27 cellular contexts compared by ENCODE assay signal in genomic region chr16:89552329-89552728, GRCh38. TPM values are rescaled to one million over a fixed set of nuclear protein-coding genes. Genes with fewer than 3 reads are reported as not detected.
DNase-seq lines count a peak whose midpoint lies in the region; ATAC-seq, FAIRE-seq and TF ChIP-seq lines count a peak whose summit lies in the region.
"Had no signal": no experiment of that assay in that cellular context is flagged by ENCODE, and none has a peak within 500 bp of the region (broad histone marks: within the 10 kb centered on the region; RNA-seq: fewer than 3 reads in every experiment).

No MANE protein-coding gene starts in this region.

- H2AFZ ChIP-seq in HepG2 (ENCODE audit: low read length): no peak overlapping the region
- H2AFZ ChIP-seq: GM23338 had no signal

- H3K4me1 Mint-ChIP-seq in endodermal cell (no peaks in the 10 kb centered on the region), neural crest cell (peaks cover 15% of the 10 kb centered on the region)
- H3K4me1 Mint-ChIP-seq in stimulated activated effector memory CD8-positive, alpha-beta T cell treated with anti-CD3 and anti-CD28 coated beads, Interleukin-12 subunit alpha, Interleukin-12 subunit beta, amount 100 ng/mL, for 72 hours: peaks cover 10% of the 10 kb centered on the region

- no peaks in the 10 kb centered on the region for H3K9me3 ChIP-seq in HepG2 (ENCODE audit: low read length)
- no peaks in the 10 kb centered on the region for H3K9me3 ChIP-seq in right lobe of liver
- no peaks in the 10 kb centered on the region for H3K9me3 ChIP-seq in endodermal cell (ENCODE audit: control insufficient read depth, low read length)
- no peaks in the 10 kb centered on the region for H3K9me3 ChIP-seq in colonic mucosa
- H3K9me3 ChIP-seq: BLaER1, Caco-2, HAP-1 had no signal

- H3K9ac ChIP-seq in HepG2 (ENCODE audit: insufficient read depth, low read depth, low read length): no peak overlapping the region
- no peak overlapping the region for H3K9ac ChIP-seq in endodermal cell (ENCODE audit: extremely low read depth, low read length, poor library complexity, severe bottlenecking)
- H3K9ac ChIP-seq in colonic mucosa (ENCODE audit: low read depth in 2 of 2, low read length in 2 of 2): no peak overlapping the region

- TF ChIP-seq EP300 in HepG2 (IDR thresholded peaks at IDR 0.05; ENCODE audit: low read depth in 2 of 2, low read length in 2 of 2): no peak
- TF ChIP-seq EP300 in HepG2 (CRISPR knock-in tag; IDR thresholded peaks at IDR 0.05; ENCODE audit: borderline replicate concordance): no peak

- POLR2A ChIA-PET in HepG2 (lab: Yijun Ruan, JAX): no interaction called here

- H3K36me3 ChIP-seq in HepG2 (replicated peaks in 1 of 2; ENCODE audit: control insufficient read depth in 1 of 2, insufficient read depth in 2 of 2, low read length in 2 of 2) (peaks cover 42 to 80% of the 10 kb centered on the region in 2 experiments), right lobe of liver (peaks cover 0 to 49% (median 3%) of the 10 kb centered on the region in 4 donors), endodermal cell (ENCODE audit: control insufficient read depth, insufficient read depth, low read length) (peaks cover 68% of the 10 kb centered on the region), colonic mucosa (peaks cover 16% of the 10 kb centered on the region)

- in situ Hi-C loops in HepG2 (cut with HindIII; ENCODE audit: extremely low pct_ligation_motif_present, low pct_unique_long_range_greater_than_20kb): no loop called here

- no peak overlapping the region for H3K27ac ChIP-seq in HepG2 (ENCODE audit: extremely low read length, insufficient read depth, low read length)
- no peak overlapping the region for H3K27ac ChIP-seq in right lobe of liver
- H3K27ac ChIP-seq in endodermal cell (ENCODE audit: low read depth, low read length): no peak overlapping the region
- H3K27ac ChIP-seq in colonic mucosa: no peak overlapping the region
- H3K27ac ChIP-seq: 22Rv1, BLaER1, C4-2B had no signal

- H3K27me3 ChIP-seq in HepG2 (ENCODE audit: control insufficient read depth in 1 of 2, insufficient read depth in 2 of 2, low read length in 2 of 2): no peaks in the 10 kb centered on the region
- no peaks in the 10 kb centered on the region for H3K27me3 ChIP-seq in right lobe of liver
- no peaks in the 10 kb centered on the region for H3K27me3 ChIP-seq in endodermal cell (ENCODE audit: control insufficient read depth, insufficient read depth, low read length, poor library complexity, severe bottlenecking)
- no peaks in the 10 kb centered on the region for H3K27me3 ChIP-seq in colonic mucosa
- H3K27me3 ChIP-seq: BLaER1 had no signal

- TF ChIP-seq CTCF in HepG2 (CRISPR knock-in tag; IDR thresholded peaks at IDR 0.05) (no peak), right lobe of liver (IDR thresholded peaks at IDR 0.05) (no peak), endodermal cell (conservative IDR thresholded peaks at IDR 0.05) (no peak), neural crest cell (conservative IDR thresholded peaks at IDR 0.05) (no peak), colonic mucosa (IDR thresholded peaks at IDR 0.05) (no peak)

- H3K36me3 Mint-ChIP-seq in endodermal cell (ENCODE audit: low read depth) (peaks cover 72% of the 10 kb centered on the region), neural crest cell (ENCODE audit: low read depth) (peaks cover 5% of the 10 kb centered on the region)
- H3K36me3 Mint-ChIP-seq in stimulated activated effector memory CD8-positive, alpha-beta T cell treated with anti-CD3 and anti-CD28 coated beads, Interleukin-12 subunit alpha, Interleukin-12 subunit beta, amount 100 ng/mL, for 72 hours: peaks cover 55% of the 10 kb centered on the region

- no peak for FAIRE-seq in HepG2 (lab: Jason Lieb, UNC)
- FAIRE-seq: A204.1, D721Med, GM12878, GM19239, H54 had no signal

- CTCF ChIA-PET in HepG2 (lab: Yijun Ruan, JAX; ENCODE audit: low intra/inter-chr PET ratio, low total read pairs): no interaction called here

- no peak overlapping the region for H3K4me3 ChIP-seq in HepG2 (replicated peaks in 1 of 3; ENCODE audit: insufficient read depth in 1 of 3, low read depth in 2 of 3, low read length in 3 of 3)
- no peak overlapping the region for H3K4me3 ChIP-seq in right lobe of liver
- H3K4me3 ChIP-seq in endodermal cell (ENCODE audit: low read length): no peak overlapping the region
- H3K4me3 ChIP-seq in colonic mucosa: no peak overlapping the region
- H3K4me3 ChIP-seq: BLaER1, GM12878, GM23338, HAP-1 had no signal

- BruUV-seq in HepG2 (replicated peaks; lab: Mats Ljungman, UMichigan): no TSS peak

- no peak overlapping the region for H3K4me2 ChIP-seq in HepG2 (ENCODE audit: low read depth, low read length)
- H3K4me2 ChIP-seq: BLaER1, GM23338 had no signal

- H3K4me3 Mint-ChIP-seq in endodermal cell (no peak overlapping the region), neural crest cell (no peak overlapping the region)
- H3K4me3 Mint-ChIP-seq in stimulated activated effector memory CD8-positive, alpha-beta T cell treated with anti-CD3 and anti-CD28 coated beads, Interleukin-12 subunit alpha, Interleukin-12 subunit beta, amount 100 ng/mL, for 72 hours: no peak overlapping the region
- H3K4me3 Mint-ChIP-seq: B cell; CD4-positive, CD25-positive, alpha-beta regulatory T cell; CD8-positive, alpha-beta T cell; GM23338; HFFc6 had no signal

- no peak for TF ChIP-seq RAD21 in HepG2 (CRISPR knock-in tag; IDR thresholded peaks at IDR 0.05)

- no peaks in the 10 kb centered on the region for H4K20me1 ChIP-seq in HepG2 (ENCODE audit: insufficient read depth, low read length)

- ATAC-seq in HepG2 (no peak), right lobe of liver (no peak), GM21367 (IDR thresholded peaks at IDR 0.05; ENCODE audit: unreplicated experiment) (no peak)
- ATAC-seq in stimulated activated effector memory CD8-positive, alpha-beta T cell treated with anti-CD3 and anti-CD28 coated beads, Interleukin-12 subunit alpha, Interleukin-12 subunit beta, amount 100 ng/mL, for 72 hours: no peak
- ATAC-seq: CD8-positive, alpha-beta T cell; GM12878; GM23338 had no signal

- no peaks in the 10 kb centered on the region for H3K79me2 ChIP-seq in HepG2 (ENCODE audit: insufficient read depth, low read length)

- 97% methylated on average over 22 of the region's 22 CpGs for WGBS in HepG2 (ENCODE audit: low lambda C conversion rate)
- 95% methylated on average over 14 of the region's 22 CpGs for WGBS in right lobe of liver (ENCODE audit: insufficient coverage, low coverage, low lambda C conversion rate, missing lambda C conversion rate)
- WGBS in endodermal cell (ENCODE audit: insufficient coverage in 1 of 2, insufficient read length in 1 of 2), 2 experiments: 95 to 99% methylated on average over 13 to 22 of the region's 22 CpGs

- peak overlapping the region; percentile 21 for H3K27ac Mint-ChIP-seq in endodermal cell
- H3K27ac Mint-ChIP-seq in neural crest cell (ENCODE audit: unreplicated experiment): peak overlapping the region; percentile 67
- H3K27ac Mint-ChIP-seq in stimulated activated effector memory CD8-positive, alpha-beta T cell treated with anti-CD3 and anti-CD28 coated beads, Interleukin-12 subunit alpha, Interleukin-12 subunit beta, amount 100 ng/mL, for 72 hours: peak overlapping the region; percentile 70
- H3K27ac Mint-ChIP-seq: B cell, GM23338, HFFc6 had no signal

- DNase-seq in HepG2 (ENCODE audit: low spot score) (no peak), right lobe of liver (no peak), endodermal cell (no peak), neural crest cell (ENCODE audit: low read depth, low spot score) (no peak), iPS-NIHi11 (ENCODE audit: low spot score) (no peak), colonic mucosa (no peak)
- no peak for DNase-seq in stimulated activated effector memory CD8-positive, alpha-beta T cell treated with anti-CD3 and anti-CD28 coated beads, Interleukin-12 subunit alpha, Interleukin-12 subunit beta, amount 100 ng/mL, for 72 hours (ENCODE audit: low spot score in 2 of 2)
- DNase-seq: Caco-2; CD4-positive, CD25-positive, alpha-beta regulatory T cell; CD8-positive, alpha-beta T cell; DMS 273 treated with DMSO at 0.1 percent for 48 hours; DMS79; EL; GDM1; HFFc6 had no signal

- intact Hi-C loops in HepG2 (cut with micrococcal nuclease; ENCODE audit: unreplicated experiment): no loop called here
- intact Hi-C loops in right lobe of liver (cut with DNase I): no loop called here
- intact Hi-C loops in colonic mucosa (cut with DNase I): loop anchor here (10.0 kb wide), 1 partner anchor 218 kb away; no protein-coding TSS in a partner anchor

- H3K4me1 ChIP-seq in HepG2 (ENCODE audit: insufficient read depth, low read length) (peaks cover 5% of the 10 kb centered on the region), right lobe of liver (peaks cover 0 to 2% (median 0%) of the 10 kb centered on the region in 4 donors), endodermal cell (ENCODE audit: control insufficient read depth, insufficient read depth, low read length) (no peaks in the 10 kb centered on the region), colonic mucosa (no peaks in the 10 kb centered on the region)
- H3K4me1 ChIP-seq: Caco-2, HAP-1 had no signal

- TF ChIP-seq POLR2A in HepG2 (IDR thresholded peaks at IDR 0.05; ENCODE audit: insufficient read depth in 1 of 2, low read depth in 2 of 2, low read length in 2 of 2) (no peak), right lobe of liver (IDR thresholded peaks at IDR 0.05) (no peak)

- H3K9me3 Mint-ChIP-seq in endodermal cell (no peaks in the 10 kb centered on the region), neural crest cell (no peaks in the 10 kb centered on the region)
- H3K9me3 Mint-ChIP-seq in stimulated activated effector memory CD8-positive, alpha-beta T cell treated with anti-CD3 and anti-CD28 coated beads, Interleukin-12 subunit alpha, Interleukin-12 subunit beta, amount 100 ng/mL, for 72 hours: no peaks in the 10 kb centered on the region
- H3K9me3 Mint-ChIP-seq: CD4-positive, CD25-positive, alpha-beta regulatory T cell; CD8-positive, alpha-beta T cell; GM23338; HFFc6 had no signal

- H3K27me3 Mint-ChIP-seq in endodermal cell (ENCODE audit: insufficient read depth): no peaks in the 10 kb centered on the region
- no peaks in the 10 kb centered on the region for H3K27me3 Mint-ChIP-seq in neural crest cell (ENCODE audit: low read depth)
- H3K27me3 Mint-ChIP-seq: B cell; CD4-positive, CD25-positive, alpha-beta regulatory T cell had no signal

RNA-seq across cellular contexts. Expression of gene RPL13, which starts 8.2 kb away (rescaled TPM):
- 2,988 and 3,233 TPM in 2 replicates for total RNA-seq in HepG2 (2016; rRNA removed; fragmentation: Illumina TruSeq; extraction: Trizol)
- 6,142 and 6,743 TPM in 2 replicates for total RNA-seq in HepG2 (2016; cell fraction: cytosol; rRNA removed; fragmentation: Illumina TruSeq; extraction: Trizol; ENCODE audit: low read depth)
- total RNA-seq in HepG2 (2016; cell fraction: insoluble cytoplasmic fraction; rRNA removed; fragmentation: Illumina TruSeq; extraction: Trizol): 3,074 and 3,414 TPM in 2 replicates
- 8,788 and 9,254 TPM in 2 replicates for total RNA-seq in HepG2 (2016; cell fraction: membrane; rRNA removed; fragmentation: Illumina TruSeq; extraction: Trizol)
- total RNA-seq in HepG2 (2016; cell fraction: nucleus; rRNA removed; fragmentation: Illumina TruSeq; extraction: Trizol): 1,061 and 1,137 TPM in 2 replicates
- 4,411 and 5,523 TPM in 2 replicates for polyA plus RNA-seq in HepG2 (2011; rRNA removed)
- 4,701 and 9,932 TPM in 2 replicates for polyA plus RNA-seq in HepG2 (2011; cell fraction: cytosol; rRNA removed)
- 3,101 and 3,317 TPM in 2 replicates for polyA plus RNA-seq in HepG2 (2011; cell fraction: nucleus; rRNA removed)
- polyA plus RNA-seq in HepG2 (2012): 3,379 and 4,912 TPM in 2 replicates
- polyA plus RNA-seq in HepG2 (2016; cell fraction: cytosol; fragmentation: Illumina TruSeq; extraction: Trizol; ENCODE audit: low read depth): 8,773 and 9,300 TPM in 2 replicates
- polyA plus RNA-seq in HepG2 (2016; cell fraction: insoluble cytoplasmic fraction; fragmentation: Illumina TruSeq; extraction: Trizol; ENCODE audit: low read depth): 3,767 and 4,135 TPM in 2 replicates
- 9,832 and 9,939 TPM in 2 replicates for polyA plus RNA-seq in HepG2 (2016; cell fraction: membrane; fragmentation: Illumina TruSeq; extraction: Trizol; ENCODE audit: low read depth)
- 2,257 and 2,556 TPM in 2 replicates for polyA plus RNA-seq in HepG2 (2016; cell fraction: nucleus; fragmentation: Illumina TruSeq; extraction: Trizol; ENCODE audit: insufficient read depth, low read depth)
- 1,096 and 3,482 TPM in 2 replicates for polyA minus RNA-seq in HepG2 (2011; rRNA and poly(A)+ RNA removed; ENCODE audit: low replicate concordance)
- 1,942 and 2,023 TPM in 2 replicates for polyA minus RNA-seq in HepG2 (2011; cell fraction: cytosol; rRNA and poly(A)+ RNA removed)
- polyA minus RNA-seq in HepG2 (2011; cell fraction: nucleus; rRNA and poly(A)+ RNA removed): 448 and 516 TPM in 2 replicates
- 1,000 to 10,000 TPM in 2 of 6 experiments, 100 to 1,000 TPM in 4; 684 to 2,810 (median 731) TPM for total RNA-seq in right lobe of liver
- total RNA-seq in endodermal cell: 1,000 to 10,000 TPM; 1,911 to 2,019 TPM
- polyA plus RNA-seq in endodermal cell (2013, experiment 1 of 2): 2,841 TPM
- 2,695 TPM for polyA plus RNA-seq in endodermal cell (2013, experiment 2 of 2)
- total RNA-seq in neural crest cell: 2,012 and 2,013 TPM in 2 replicates
- 1,000 to 10,000 TPM; 1,855 to 2,011 TPM for total RNA-seq in colonic mucosa

RNA-seq across cellular contexts. Expression of gene CPNE7, which starts 23.2 kb away (rescaled TPM):
- total RNA-seq in HepG2 (2016; rRNA removed; fragmentation: Illumina TruSeq; extraction: Trizol): not detected in 2 replicates
- total RNA-seq in HepG2 (2016; cell fraction: cytosol; rRNA removed; fragmentation: Illumina TruSeq; extraction: Trizol; ENCODE audit: low read depth): not detected in 2 replicates
- 0.15 TPM in 1 of 2 replicates, not detected in the other for total RNA-seq in HepG2 (2016; cell fraction: insoluble cytoplasmic fraction; rRNA removed; fragmentation: Illumina TruSeq; extraction: Trizol)
- not detected in 2 replicates for total RNA-seq in HepG2 (2016; cell fraction: membrane; rRNA removed; fragmentation: Illumina TruSeq; extraction: Trizol)
- total RNA-seq in HepG2 (2016; cell fraction: nucleus; rRNA removed; fragmentation: Illumina TruSeq; extraction: Trizol): not detected in 2 replicates
- 0.59 and 2.1 TPM in 2 replicates for polyA plus RNA-seq in HepG2 (2011; rRNA removed)
- polyA plus RNA-seq in HepG2 (2011; cell fraction: cytosol; rRNA removed): 0.19 and 0.32 TPM in 2 replicates
- polyA plus RNA-seq in HepG2 (2011; cell fraction: nucleus; rRNA removed): 4.5 and 6.2 TPM in 2 replicates
- 0.27 and 0.35 TPM in 2 replicates for polyA plus RNA-seq in HepG2 (2012)
- polyA plus RNA-seq in HepG2 (2016; cell fraction: cytosol; fragmentation: Illumina TruSeq; extraction: Trizol; ENCODE audit: low read depth): not detected in 2 replicates
- polyA plus RNA-seq in HepG2 (2016; cell fraction: insoluble cytoplasmic fraction; fragmentation: Illumina TruSeq; extraction: Trizol; ENCODE audit: low read depth): not detected in 2 replicates
- 0.06 TPM in 1 of 2 replicates, not detected in the other for polyA plus RNA-seq in HepG2 (2016; cell fraction: membrane; fragmentation: Illumina TruSeq; extraction: Trizol; ENCODE audit: low read depth)
- 0.52 and 1.2 TPM in 2 replicates for polyA plus RNA-seq in HepG2 (2016; cell fraction: nucleus; fragmentation: Illumina TruSeq; extraction: Trizol; ENCODE audit: insufficient read depth, low read depth)
- 0.58 and 25.2 TPM in 2 replicates for polyA minus RNA-seq in HepG2 (2011; rRNA and poly(A)+ RNA removed; ENCODE audit: low replicate concordance)
- polyA minus RNA-seq in HepG2 (2011; cell fraction: cytosol; rRNA and poly(A)+ RNA removed): not detected in 2 replicates
- 0.26 and 0.99 TPM in 2 replicates for polyA minus RNA-seq in HepG2 (2011; cell fraction: nucleus; rRNA and poly(A)+ RNA removed)
- total RNA-seq in right lobe of liver: 1 to 10 TPM in 2 of 6 experiments, under 1 TPM in 4; 0.33 to 3.7 (median 0.77) TPM
- 1 to 10 TPM; 1.5 to 2.1 TPM for total RNA-seq in endodermal cell
- 5.8 TPM for polyA plus RNA-seq in endodermal cell (2013, experiment 1 of 2)
- 3.4 TPM for polyA plus RNA-seq in endodermal cell (2013, experiment 2 of 2)
- total RNA-seq in neural crest cell: 2.7 and 3.1 TPM in 2 replicates
- total RNA-seq in colonic mucosa: 1 to 10 TPM in 1 of 2 donors, under 1 TPM in 1; 0.19 to 1.6 TPM

RNA-seq across cellular contexts. Expression of gene SPG7, which starts 44.1 kb away (rescaled TPM):
- total RNA-seq in HepG2 (2016; rRNA removed; fragmentation: Illumina TruSeq; extraction: Trizol) (63.9 and 136 TPM in 2 replicates), right lobe of liver (10 to 100 TPM; 44.0 to 70.5 (median 57.0) TPM), endodermal cell (100 to 1,000 TPM; 153 to 156 TPM), neural crest cell (134 and 137 TPM in 2 replicates), colonic mucosa (100 to 1,000 TPM in 1 of 2 donors, 10 to 100 TPM in 1; 85.6 to 105 TPM)
- 47.1 and 47.6 TPM in 2 replicates for total RNA-seq in HepG2 (2016; cell fraction: cytosol; rRNA removed; fragmentation: Illumina TruSeq; extraction: Trizol; ENCODE audit: low read depth)
- 54.6 and 131 TPM in 2 replicates for total RNA-seq in HepG2 (2016; cell fraction: insoluble cytoplasmic fraction; rRNA removed; fragmentation: Illumina TruSeq; extraction: Trizol)
- 46.3 and 47.0 TPM in 2 replicates for total RNA-seq in HepG2 (2016; cell fraction: membrane; rRNA removed; fragmentation: Illumina TruSeq; extraction: Trizol)
- 148 and 166 TPM in 2 replicates for total RNA-seq in HepG2 (2016; cell fraction: nucleus; rRNA removed; fragmentation: Illumina TruSeq; extraction: Trizol)
- 66.0 and 77.5 TPM in 2 replicates for polyA plus RNA-seq in HepG2 (2011; rRNA removed)
- polyA plus RNA-seq in HepG2 (2011; cell fraction: cytosol; rRNA removed): 41.6 and 46.2 TPM in 2 replicates
- 327 and 378 TPM in 2 replicates for polyA plus RNA-seq in HepG2 (2011; cell fraction: nucleus; rRNA removed)
- 69.0 and 72.2 TPM in 2 replicates for polyA plus RNA-seq in HepG2 (2012)
- polyA plus RNA-seq in HepG2 (2016; cell fraction: cytosol; fragmentation: Illumina TruSeq; extraction: Trizol; ENCODE audit: low read depth): 8.2 and 9.5 TPM in 2 replicates
- polyA plus RNA-seq in HepG2 (2016; cell fraction: insoluble cytoplasmic fraction; fragmentation: Illumina TruSeq; extraction: Trizol; ENCODE audit: low read depth): 43.3 and 56.0 TPM in 2 replicates
- 16.9 and 17.6 TPM in 2 replicates for polyA plus RNA-seq in HepG2 (2016; cell fraction: membrane; fragmentation: Illumina TruSeq; extraction: Trizol; ENCODE audit: low read depth)
- polyA plus RNA-seq in HepG2 (2016; cell fraction: nucleus; fragmentation: Illumina TruSeq; extraction: Trizol; ENCODE audit: insufficient read depth, low read depth): 304 and 336 TPM in 2 replicates
- polyA minus RNA-seq in HepG2 (2011; rRNA and poly(A)+ RNA removed; ENCODE audit: low replicate concordance): 76.1 and 106 TPM in 2 replicates
- 59.0 and 61.6 TPM in 2 replicates for polyA minus RNA-seq in HepG2 (2011; cell fraction: cytosol; rRNA and poly(A)+ RNA removed)
- polyA minus RNA-seq in HepG2 (2011; cell fraction: nucleus; rRNA and poly(A)+ RNA removed): 140 and 143 TPM in 2 replicates
- polyA plus RNA-seq in endodermal cell (2013, experiment 1 of 2): 85.2 TPM
- polyA plus RNA-seq in endodermal cell (2013, experiment 2 of 2): 78.0 TPM
